Comparison of ENCODE assay signal across 11 cellular contexts in the genomic region with DNA sequence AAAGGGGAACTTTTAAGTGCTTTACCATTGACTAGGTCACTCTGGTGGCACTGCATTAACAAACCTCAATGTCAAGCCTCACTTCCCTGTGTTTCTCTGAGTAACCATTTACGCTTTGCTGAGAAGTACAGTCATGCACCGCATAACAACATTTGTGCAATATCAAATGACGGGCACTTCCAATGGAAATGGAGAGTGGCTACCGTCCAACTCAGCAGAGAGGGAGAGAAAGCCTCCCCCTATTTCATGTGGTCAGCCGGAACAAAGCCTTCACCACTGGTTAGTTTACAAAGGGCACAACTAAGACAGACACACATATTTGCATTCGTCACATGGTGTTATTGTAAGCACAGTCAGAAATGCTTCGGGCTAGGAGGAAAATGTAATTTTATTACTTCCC.
DNase-seq lines count a peak whose midpoint lies in the region; ATAC-seq and TF ChIP-seq lines count a peak whose summit lies in the region.
"Had no signal": no experiment of that assay in that cellular context is flagged by ENCODE, and none has a peak within 500 bp of the region (broad histone marks: within the 10 kb centered on the region; RNA-seq: fewer than 3 reads in every experiment).

No MANE protein-coding gene starts in this region.

- H3K9me3 ChIP-seq in breast epithelium = peaks cover 0 to 7% of the 10 kb centered on the region in 2 donors
- no peaks in the 10 kb centered on the region for H3K9me3 ChIP-seq in RWPE2 (ENCODE audit: severe bottlenecking)

- H3K27me3 ChIP-seq in breast epithelium (no peaks in the 10 kb centered on the region), RWPE2 (ENCODE audit: insufficient read depth, poor library complexity, severe bottlenecking) (no peaks in the 10 kb centered on the region)

- no peaks in the 10 kb centered on the region for H3K36me3 ChIP-seq in breast epithelium
- H3K36me3 ChIP-seq in RWPE2 (ENCODE audit: low read depth) = no peaks in the 10 kb centered on the region

- in situ Hi-C loops in KBM-7 (cut with MboI; ENCODE audit: low pct_unique_long_range_greater_than_20kb, low sequenced_read_pairs) = no loop called here

- H3K9me3 Mint-ChIP-seq in MCF 10A (ENCODE audit: unreplicated experiment) = peaks cover 24% of the 10 kb centered on the region

- H3K4me3 ChIP-seq in breast epithelium (no peak overlapping the region), RWPE2 (ENCODE audit: severe bottlenecking) (no peak overlapping the region), fibroblast of villous mesenchyme (ENCODE audit: low read depth, low read length) (no peak overlapping the region)
- H3K4me3 ChIP-seq: psoas muscle had no signal

- ATAC-seq in RWPE2 (ENCODE audit: low read depth) = peak; percentile 99
- no peak for ATAC-seq in GM19035 (IDR thresholded peaks at IDR 0.05; ENCODE audit: unreplicated experiment)
- no peak for ATAC-seq in GM18907 (IDR thresholded peaks at IDR 0.05; ENCODE audit: unreplicated experiment)
- ATAC-seq: psoas muscle; stimulated activated naive B cell treated with anti-CD40 and anti-IgM and Interleukin-4, amounts not matched to agents 10 μg/mL and 1 μg/mL and 100 μg/mL, for 72 hours had no signal

- CTCF ChIA-PET in MCF 10A (lab: Yijun Ruan, JAX) = interaction anchor here (0.6 to 1.3 kb wide), 3 partner anchors 26 to 797 kb away, joined by 3 to 4 read pairs (median 3); no protein-coding TSS in a partner anchor

- H3K27ac ChIP-seq in breast epithelium = no peak overlapping the region
- H3K27ac ChIP-seq in RWPE2 (ENCODE audit: poor library complexity, severe bottlenecking) = peak overlapping the region; percentile 50
- H3K27ac ChIP-seq: psoas muscle had no signal

- POLR2A ChIA-PET in MCF 10A (lab: Yijun Ruan, JAX) = interaction anchor here (0.8 kb wide), 1 partner anchor 16 kb away, joined by 4 read pairs; no protein-coding TSS in a partner anchor

- DNase-seq in MCF 10A (ENCODE audit: unreplicated experiment) (peak; percentile 98), breast epithelium (ENCODE audit: low spot score in 2 of 2) (no peak), RWPE2 (ENCODE audit: low spot score) (peak; percentile 77), fibroblast of villous mesenchyme (ENCODE audit: low read depth) (peak; percentile 64), HuH-7.5 (ENCODE audit: low spot score) (no peak), KBM-7 (no peak)
- DNase-seq: NCI-H1694; psoas muscle; stimulated activated naive B cell treated with anti-CD40 and anti-IgM and Interleukin-4, amounts not matched to agents 10 μg/mL and 1 μg/mL and 100 μg/mL, for 72 hours had no signal

- TF ChIP-seq CTCF in MCF 10A (IDR thresholded peaks at IDR 0.05; ENCODE audit: unreplicated experiment) = no peak
- no peak for TF ChIP-seq CTCF in breast epithelium (IDR thresholded peaks at IDR 0.05)
- TF ChIP-seq CTCF in RWPE2 (IDR thresholded peaks at IDR 0.05; ENCODE audit: poor library complexity, severe bottlenecking) = no peak
- TF ChIP-seq CTCF in fibroblast of villous mesenchyme (IDR thresholded peaks at IDR 0.05; ENCODE audit: insufficient read depth, low read depth, low read length) = no peak

- no TSS peak for BruUV-seq in MCF 10A (replicated peaks; lab: Mats Ljungman, UMichigan)

- H3K4me1 Mint-ChIP-seq in MCF 10A (ENCODE audit: insufficient read depth, unreplicated experiment) = peaks cover 13% of the 10 kb centered on the region
- H3K4me1 Mint-ChIP-seq: stimulated activated naive B cell treated with anti-CD40 and anti-IgM and Interleukin-4, amounts not matched to agents 10 μg/mL and 1 μg/mL and 100 μg/mL, for 72 hours had no signal

- intact Hi-C loops in MCF 10A (cut with micrococcal nuclease) (no loop called here), breast epithelium (cut with DNase I; ENCODE audit: low total_unique reads) (no loop called here)

- H3K27me3 Mint-ChIP-seq in MCF 10A (ENCODE audit: insufficient read depth, unreplicated experiment) = no peaks in the 10 kb centered on the region

- TF ChIP-seq POLR2A in breast epithelium (IDR thresholded peaks at IDR 0.05) = no peak

- no peaks in the 10 kb centered on the region for H3K36me3 Mint-ChIP-seq in MCF 10A (ENCODE audit: insufficient read depth, unreplicated experiment)
- H3K36me3 Mint-ChIP-seq: stimulated activated naive B cell treated with anti-CD40 and anti-IgM and Interleukin-4, amounts not matched to agents 10 μg/mL and 1 μg/mL and 100 μg/mL, for 72 hours had no signal

- peak overlapping the region; percentile 53 for H3K4me3 Mint-ChIP-seq in MCF 10A (ENCODE audit: unreplicated experiment)
- H3K4me3 Mint-ChIP-seq: stimulated activated naive B cell treated with anti-CD40 and anti-IgM and Interleukin-4, amounts not matched to agents 10 μg/mL and 1 μg/mL and 100 μg/mL, for 72 hours had no signal

- H3K27ac Mint-ChIP-seq in MCF 10A (ENCODE audit: low read depth, unreplicated experiment) = peak overlapping the region; percentile 76
- H3K27ac Mint-ChIP-seq: stimulated activated naive B cell treated with anti-CD40 and anti-IgM and Interleukin-4, amounts not matched to agents 10 μg/mL and 1 μg/mL and 100 μg/mL, for 72 hours had no signal

- H3K4me1 ChIP-seq in breast epithelium (no peaks in the 10 kb centered on the region), RWPE2 (ENCODE audit: insufficient read depth, poor library complexity, severe bottlenecking) (peaks cover 17% of the 10 kb centered on the region)
- H3K4me1 ChIP-seq: psoas muscle had no signal

Comparison
In these comparisons a context has a peak if more than half of its experiments do, and no peak if none do; other contexts are left out.
1. DNase-seq: peak in MCF 10A (single experiment), RWPE2 (single experiment) and fibroblast of villous mesenchyme (single experiment); none in breast epithelium (0 of 2), HuH-7.5 (single experiment) and KBM-7 (single experiment).